Comparison of ENCODE assay signal across 8 cellular contexts in the genomic region with DNA sequence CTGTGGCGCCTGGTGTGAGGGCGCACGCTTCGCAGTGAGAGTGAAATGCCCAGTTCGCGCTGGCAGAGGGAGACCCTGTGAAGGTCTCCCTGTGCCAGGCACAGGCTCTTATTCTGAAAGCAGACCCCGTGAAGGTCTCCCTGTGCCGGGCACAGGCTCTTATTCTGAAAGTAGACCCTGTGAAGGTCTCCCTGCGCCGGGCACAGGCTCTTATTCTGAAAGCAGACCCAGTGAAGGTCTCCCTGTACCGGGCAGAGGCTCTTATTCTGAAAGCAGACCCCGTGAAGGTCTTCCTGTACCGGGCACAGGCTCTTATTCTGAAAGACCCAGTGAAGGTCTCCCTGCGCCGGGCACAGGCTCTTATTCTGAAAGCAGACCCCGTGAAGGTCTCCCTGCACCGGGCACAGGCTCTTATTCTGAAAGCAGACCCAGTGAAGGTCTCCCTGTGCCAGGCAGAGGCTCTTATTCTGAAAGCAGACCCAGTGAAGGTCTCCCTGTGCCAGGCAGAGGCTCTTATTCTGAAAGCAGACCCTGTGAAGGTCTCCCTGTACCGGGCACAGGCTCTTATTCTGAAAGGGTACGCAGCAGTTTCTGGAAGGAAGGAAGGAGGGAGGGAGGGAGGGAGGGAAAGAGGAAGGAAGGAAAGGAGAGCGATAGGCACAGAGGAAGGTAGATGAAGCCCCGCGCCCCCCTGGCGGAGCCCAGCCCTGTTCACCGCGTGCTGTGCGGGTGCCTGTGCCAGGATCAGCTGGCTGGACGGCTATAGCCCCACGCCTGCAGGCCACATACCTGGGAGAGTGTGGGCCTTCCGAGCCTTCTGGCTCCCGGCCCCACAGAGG. TPM values are rescaled to one million over a fixed set of nuclear protein-coding genes. Genes with fewer than 3 reads are reported as not detected.
DNase-seq lines count a peak whose midpoint lies in the region; ATAC-seq and TF ChIP-seq lines count a peak whose summit lies in the region.

No MANE protein-coding gene starts in this region.

- H4K20me1 ChIP-seq in IMR-90 (ENCODE audit: insufficient read depth, low read length): peaks cover 12% of the 10 kb centered on the region

- H3K9me1 ChIP-seq in IMR-90 (ENCODE audit: insufficient read depth, low read length): peaks cover 4% of the 10 kb centered on the region; the same call in 1 of the 2 replicates

- 22% methylated on average over 24 of the region's 30 CpGs; no CpG with 5 or more reads in 1 of the 2 experiments for WGBS in IMR-90 (ENCODE audit: extremely low coverage in 2 of 2, insufficient read length in 1 of 2), 2 experiments
- WGBS in thyroid gland, 2 donors: 20 to 23% methylated on average over 28 to 30 of the region's 30 CpGs

- peaks cover 11% of the 10 kb centered on the region for H3K4me1 ChIP-seq in BE2C
- H3K4me1 ChIP-seq in IMR-90 (ENCODE audit: control insufficient read depth, insufficient read depth, low read length): peaks cover 8% of the 10 kb centered on the region
- H3K4me1 ChIP-seq in thyroid gland: peaks cover 18 to 25% of the 10 kb centered on the region in 2 donors

- H3K4me2 ChIP-seq in IMR-90 (ENCODE audit: low read depth, low read length): peak overlapping the region; percentile 86

- H3K36me3 Mint-ChIP-seq in activated naive CD4-positive, alpha-beta T cell treated with anti-CD3 and anti-CD28 coated beads, Interleukin-2, amount 50 U/mL, for 24 hours: no peaks in the 10 kb centered on the region

- H4K5ac ChIP-seq in IMR-90 (ENCODE audit: low read depth, low read length): peak overlapping the region; percentile 79

- no peak overlapping the region for H2BK20ac ChIP-seq in IMR-90 (ENCODE audit: low read depth, low read length)

- H2BK5ac ChIP-seq in IMR-90 (ENCODE audit: low read depth, low read length, poor library complexity, severe bottlenecking): peak overlapping the region; percentile 83

- intact Hi-C loops in IMR-90 (cut with micrococcal nuclease): no loop called here
- intact Hi-C loops in thyroid gland (cut with DNase I): no loop called here

- H3K27me3 ChIP-seq in BE2C (no peaks in the 10 kb centered on the region), IMR-90 (ENCODE audit: control insufficient read depth, insufficient read depth, low read length) (no peaks in the 10 kb centered on the region), thyroid gland (no peaks in the 10 kb centered on the region)

- H3K9ac ChIP-seq in IMR-90 (ENCODE audit: low read depth, low read length): peak overlapping the region; percentile 84

- H2AK9ac ChIP-seq in IMR-90 (replicated peaks; ENCODE audit: low read depth, low read length, poor library complexity): peak overlapping the region; percentile 94

- peak overlapping the region; percentile 30; the same call in 1 of the 2 replicates for H2BK120ac ChIP-seq in IMR-90 (ENCODE audit: low read depth, low read length)

- peak overlapping the region; percentile 91 for H3K23ac ChIP-seq in IMR-90 (ENCODE audit: low read depth, low read length)

- peak overlapping the region; percentile 49 for H3K18ac ChIP-seq in IMR-90 (ENCODE audit: low read depth, low read length)

- peaks cover 53% of the 10 kb centered on the region for H3K36me3 ChIP-seq in BE2C
- peaks cover 37% of the 10 kb centered on the region for H3K36me3 ChIP-seq in IMR-90 (ENCODE audit: control insufficient read depth, insufficient read depth, low read length)
- peaks cover 3 to 7% of the 10 kb centered on the region in 2 donors for H3K36me3 ChIP-seq in thyroid gland

- no peaks in the 10 kb centered on the region for H3K27me3 Mint-ChIP-seq in activated naive CD4-positive, alpha-beta T cell treated with anti-CD3 and anti-CD28 coated beads, Interleukin-2, amount 50 U/mL, for 24 hours

- peak overlapping the region; percentile 87 for H3K27ac Mint-ChIP-seq in activated naive CD4-positive, alpha-beta T cell treated with anti-CD3 and anti-CD28 coated beads, Interleukin-2, amount 50 U/mL, for 24 hours

- peak; percentile 78 for DNase-seq in BE2C
- peak; percentile 74 for DNase-seq in IMR-90
- DNase-seq in SK-MEL-5 (ENCODE audit: low read depth, low spot score): peak; percentile 70
- DNase-seq in glomerular visceral epithelial cell (ENCODE audit: extremely low spot score): peak; percentile 78
- DNase-seq in occipital lobe (lab: John Stamatoyannopoulos, UW): peak; percentile 74
- DNase-seq in thyroid gland: peak; percentile 79 to 84

- no peak overlapping the region; the same call in 1 of the 2 replicates for H3K56ac ChIP-seq in IMR-90 (ENCODE audit: extremely low read depth, insufficient read depth, low read length)

- dilution Hi-C loops in IMR-90 (cut with HindIII; ENCODE audit: low sequenced_read_pairs, unreplicated experiment): no loop called here

- CTCF ChIA-PET in IMR-90 (lab: Yijun Ruan, JAX): no interaction called here

- peaks cover 39% of the 10 kb centered on the region for H3K4me1 Mint-ChIP-seq in activated naive CD4-positive, alpha-beta T cell treated with anti-CD3 and anti-CD28 coated beads, Interleukin-2, amount 50 U/mL, for 24 hours

- H3K79me1 ChIP-seq in IMR-90 (ENCODE audit: low read depth in 1 of 2, low read length in 2 of 2): peaks cover 11 to 44% of the 10 kb centered on the region in 2 experiments

- H2BK15ac ChIP-seq in IMR-90 (ENCODE audit: low read depth, low read length): peak overlapping the region; percentile 11; the same call in 1 of the 3 replicates

- H3K14ac ChIP-seq in IMR-90 (replicated peaks; ENCODE audit: low read depth, low read length): peak overlapping the region; percentile 97

- H3K4ac ChIP-seq in IMR-90 (ENCODE audit: low read depth, low read length): peak overlapping the region; percentile 90

- H3K27ac ChIP-seq in IMR-90 (ENCODE audit: insufficient read depth, low read length) (peak overlapping the region; percentile 84), thyroid gland (peak overlapping the region; percentile 88 to 96 (median 93))

- H4K91ac ChIP-seq in IMR-90 (ENCODE audit: insufficient read depth, low read depth, low read length): peak overlapping the region; percentile 83

- peak; percentile 68 for ATAC-seq in IMR-90 (ENCODE audit: low read depth)
- no peak for ATAC-seq in HG03571 (IDR thresholded peaks at IDR 0.05; ENCODE audit: unreplicated experiment)

- POLR2A ChIA-PET in IMR-90 (lab: Charles Lee; ENCODE audit: unreplicated experiment): interaction anchor here (0.6 kb wide), 1 partner anchor 300 kb away, joined by 5 read pairs; no protein-coding TSS in a partner anchor

- peak overlapping the region; percentile 50 for H3K4me3 ChIP-seq in BE2C (ENCODE audit: low read depth, low read length)
- peak overlapping the region; percentile 51 for H3K4me3 ChIP-seq in IMR-90 (ENCODE audit: insufficient read depth, low read depth, low read length)
- peak overlapping the region; percentile 25 to 51 (median 41) for H3K4me3 ChIP-seq in thyroid gland (replicated peaks in 1 of 3)

- H3K9me3 Mint-ChIP-seq in activated naive CD4-positive, alpha-beta T cell treated with anti-CD3 and anti-CD28 coated beads, Interleukin-2, amount 50 U/mL, for 24 hours: no peaks in the 10 kb centered on the region

- peak overlapping the region; percentile 81 to 97 for H4K8ac ChIP-seq in IMR-90 (ENCODE audit: low read depth in 2 of 2, low read length in 2 of 2)

- BruUV-seq in IMR-90 (replicated peaks; lab: Mats Ljungman, UMichigan): no TSS peak

- H2AFZ ChIP-seq in IMR-90 (replicated peaks; ENCODE audit: low read length, poor library complexity): peak overlapping the region; percentile 81

- TF ChIP-seq POLR2A in IMR-90 (IDR thresholded peaks at IDR 0.05; ENCODE audit: low read depth, low read length): no peak
- no peak for TF ChIP-seq POLR2A in thyroid gland (IDR thresholded peaks at IDR 0.05)

- peak overlapping the region; percentile 97 for H2AK5ac ChIP-seq in IMR-90 (ENCODE audit: low read depth, low read length)

- TF ChIP-seq RAD21 in IMR-90 (IDR thresholded peaks at IDR 0.05; ENCODE audit: low read length): no peak

- TF ChIP-seq CTCF in BE2C (IDR thresholded peaks at IDR 0.05; ENCODE audit: low read depth, low read length): no peak
- TF ChIP-seq CTCF in IMR-90 (conservative IDR thresholded peaks at IDR 0.05; ENCODE audit: low read depth, low read length): no peak
- TF ChIP-seq CTCF in thyroid gland (IDR thresholded peaks at IDR 0.05): no peak

- H3K4me3 Mint-ChIP-seq in activated naive CD4-positive, alpha-beta T cell treated with anti-CD3 and anti-CD28 coated beads, Interleukin-2, amount 50 U/mL, for 24 hours: peak overlapping the region; percentile 76

- in situ Hi-C loops in IMR-90 (cut with MboI; ENCODE audit: low sequenced_read_pairs) (no loop called here), SK-MEL-5 (cut with HindIII; ENCODE audit: low pct_unique_long_range_greater_than_20kb, low sequenced_read_pairs) (no loop called here)

- H3K9me3 ChIP-seq in BE2C (no peaks in the 10 kb centered on the region), IMR-90 (ENCODE audit: control insufficient read depth, insufficient read depth, low read length) (no peaks in the 10 kb centered on the region), thyroid gland (no peaks in the 10 kb centered on the region)

TF ChIP-seq in IMR-90, 13 proteins besides CTCF, POLR2A, EP300 and RAD21 (continues in another document):
- TF ChIP-seq, protein P1, sequence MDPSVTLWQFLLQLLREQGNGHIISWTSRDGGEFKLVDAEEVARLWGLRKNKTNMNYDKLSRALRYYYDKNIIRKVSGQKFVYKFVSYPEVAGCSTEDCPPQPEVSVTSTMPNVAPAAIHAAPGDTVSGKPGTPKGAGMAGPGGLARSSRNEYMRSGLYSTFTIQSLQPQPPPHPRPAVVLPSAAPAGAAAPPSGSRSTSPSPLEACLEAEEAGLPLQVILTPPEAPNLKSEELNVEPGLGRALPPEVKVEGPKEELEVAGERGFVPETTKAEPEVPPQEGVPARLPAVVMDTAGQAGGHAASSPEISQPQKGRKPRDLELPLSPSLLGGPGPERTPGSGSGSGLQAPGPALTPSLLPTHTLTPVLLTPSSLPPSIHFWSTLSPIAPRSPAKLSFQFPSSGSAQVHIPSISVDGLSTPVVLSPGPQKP (IDR thresholded peaks at IDR 0.05; ENCODE audit: borderline replicate concordance, low read depth, low read length): no peak
- TF ChIP-seq SMC3 (IDR thresholded peaks at IDR 0.05; ENCODE audit: low read depth, low read length): no peak

RNA-seq across cellular contexts. Expression of gene WDR45B, which starts 55.3 kb away (rescaled TPM):
- polyA plus RNA-seq in BE2C (2012; ENCODE audit: insufficient read depth, insufficient read length, low read depth): 200 TPM
- total RNA-seq in IMR-90 (2012; rRNA removed) (65.8 and 98.2 TPM in 2 replicates), occipital lobe (52.4 TPM), thyroid gland (10 to 100 TPM; 79.3 to 95.9 (median 84.2) TPM)
- 99.1 and 110 TPM in 2 replicates for polyA plus RNA-seq in IMR-90 (2012; rRNA removed)
- 56.2 and 79.8 TPM in 2 replicates for polyA plus RNA-seq in IMR-90 (2012; cell fraction: cytosol; rRNA removed)
- 92.4 and 155 TPM in 2 replicates for polyA plus RNA-seq in IMR-90 (2012; cell fraction: nucleus; rRNA removed; ENCODE audit: low replicate concordance)
- 75.5 and 78.4 TPM in 2 replicates for total RNA-seq in SK-MEL-5 (2014; rRNA removed; shearing (Covaris generic))
- polyA plus RNA-seq in SK-MEL-5 (2015; cell fraction: cytosol; rRNA removed): 75.8 and 89.2 TPM in 2 replicates
- polyA plus RNA-seq in SK-MEL-5 (2015; cell fraction: nucleus; rRNA removed): 114 and 134 TPM in 2 replicates
